ENCODE assay signal across 13 cellular contexts in genomic region chr4:4666693-4667642, GRCh38.
DNase-seq lines count a peak whose midpoint lies in the region; ATAC-seq lines count a peak whose summit lies in the region.
"Had no signal": no experiment of that assay in that cellular context is flagged by ENCODE, and none has a peak within 500 bp of the region (broad histone marks: within the 10 kb centered on the region; RNA-seq: fewer than 3 reads in every experiment).

No MANE protein-coding gene starts in this region.

- no peaks in the 10 kb centered on the region for H3K9me3 ChIP-seq in iPS-18c (ENCODE audit: control insufficient read depth, insufficient read depth, low read length)
- no peaks in the 10 kb centered on the region for H3K9me3 ChIP-seq in skeletal muscle satellite cell (replicated peaks; ENCODE audit: low read length)
- H3K9me3 ChIP-seq: adrenal gland, sigmoid colon had no signal

- H3K4me3 Mint-ChIP-seq in activated CD8-positive, alpha-beta memory T cell treated with anti-CD3 and anti-CD28 coated beads, Interleukin-2, amount 10 ng/mL, durations not matched to agents 7 days and 5 days, result no peak overlapping the region
- H3K4me3 Mint-ChIP-seq: IgD-negative memory B cell had no signal

- H3K9ac ChIP-seq in skeletal muscle satellite cell (ENCODE audit: low read depth, low read length), result no peak overlapping the region

- no peaks in the 10 kb centered on the region for H3K4me1 Mint-ChIP-seq in activated CD8-positive, alpha-beta memory T cell treated with anti-CD3 and anti-CD28 coated beads, Interleukin-2, amount 10 ng/mL, durations not matched to agents 7 days and 5 days

- ATAC-seq in esophagus mucosa, result no peak
- ATAC-seq in activated CD8-positive, alpha-beta memory T cell treated with anti-CD3 and anti-CD28 coated beads, Interleukin-2, amount 10 ng/mL, durations not matched to agents 7 days and 5 days, result no peak

- DNase-seq in H7 (peak; percentile 58), astrocyte of the hippocampus (ENCODE audit: low read depth, low spot score) (peak; percentile 70), NCI-H1417 (lab: John Stamatoyannopoulos, UW) (no peak)
- no peak for DNase-seq in activated CD8-positive, alpha-beta memory T cell treated with anti-CD3 and anti-CD28 coated beads, Interleukin-2, amount 10 ng/mL, durations not matched to agents 7 days and 5 days
- DNase-seq: adrenal gland, hippocampal formation, NCI-H146, NCI-H774, sigmoid colon had no signal

- H3K36me3 Mint-ChIP-seq in activated CD8-positive, alpha-beta memory T cell treated with anti-CD3 and anti-CD28 coated beads, Interleukin-2, amount 10 ng/mL, durations not matched to agents 7 days and 5 days, result no peaks in the 10 kb centered on the region

- no peaks in the 10 kb centered on the region for H3K27me3 ChIP-seq in H7 (ENCODE audit: control insufficient read depth, insufficient read depth, low read length)
- H3K27me3 ChIP-seq in skeletal muscle satellite cell (ENCODE audit: control insufficient read depth, insufficient read depth, low read length), result peaks cover 5% of the 10 kb centered on the region
- H3K27me3 ChIP-seq: adrenal gland had no signal

- H3K27ac Mint-ChIP-seq in activated CD8-positive, alpha-beta memory T cell treated with anti-CD3 and anti-CD28 coated beads, Interleukin-2, amount 10 ng/mL, durations not matched to agents 7 days and 5 days, result no peak overlapping the region

- peaks cover 17% of the 10 kb centered on the region for H3K4me1 ChIP-seq in skeletal muscle satellite cell (ENCODE audit: control insufficient read depth, insufficient read depth, low read length)
- H3K4me1 ChIP-seq: adrenal gland had no signal

- H3K9me3 Mint-ChIP-seq in activated CD8-positive, alpha-beta memory T cell treated with anti-CD3 and anti-CD28 coated beads, Interleukin-2, amount 10 ng/mL, durations not matched to agents 7 days and 5 days (ENCODE audit: low read depth), result no peaks in the 10 kb centered on the region
- H3K9me3 Mint-ChIP-seq: IgD-negative memory B cell had no signal

- H3K4me2 ChIP-seq in skeletal muscle satellite cell (ENCODE audit: low read length), result peak overlapping the region; percentile 31

- no peaks in the 10 kb centered on the region for H3K27me3 Mint-ChIP-seq in activated CD8-positive, alpha-beta memory T cell treated with anti-CD3 and anti-CD28 coated beads, Interleukin-2, amount 10 ng/mL, durations not matched to agents 7 days and 5 days
- H3K27me3 Mint-ChIP-seq: IgD-negative memory B cell had no signal

- H3K36me3 ChIP-seq in H7 (replicated peaks; ENCODE audit: control insufficient read depth, insufficient read depth, low read length), result no peaks in the 10 kb centered on the region
- H3K36me3 ChIP-seq in skeletal muscle satellite cell (ENCODE audit: insufficient read depth, low read length), result no peaks in the 10 kb centered on the region
- H3K36me3 ChIP-seq: adrenal gland, sigmoid colon had no signal

- H3K4me3 ChIP-seq in H7 (ENCODE audit: insufficient read depth, low read depth, low read length) (peak overlapping the region; percentile 8; the same call in 1 of the 2 replicates), iPS-18c (ENCODE audit: insufficient read depth, low read depth, low read length) (peak overlapping the region; percentile 31; the same call in 1 of the 2 replicates), skeletal muscle satellite cell (ENCODE audit: low read length) (no peak overlapping the region)
- H3K4me3 ChIP-seq: adrenal gland, sigmoid colon had no signal

- CTCF ChIA-PET in activated CD8-positive, alpha-beta memory T cell treated with anti-CD3 and anti-CD28 coated beads, Interleukin-2, amount 10 ng/mL, durations not matched to agents 7 days and 5 days (lab: Charles Lee), result no interaction called here

Comparison
In these comparisons a context has a peak if more than half of its experiments do, and no peak if none do; other contexts are left out.
1. DNase-seq: peak in H7 (single experiment) and astrocyte of the hippocampus (single experiment); none in activated CD8-positive, alpha-beta memory T cell treated with anti-CD3 and anti-CD28 coated beads, Interleukin-2, amount 10 ng/mL, durations not matched to agents 7 days and 5 days (single experiment) and NCI-H1417 (0 of 3).